ENCODE assay signal across 1 cellular context in genomic region chr1:60044881-60045280, GRCh38.
TF ChIP-seq lines count a peak whose summit lies in the region.

No MANE protein-coding gene starts in this region.

TF ChIP-seq in GM23338, 12 proteins besides CTCF, POLR2A, EP300 and RAD21 (continued from another document):
- TF ChIP-seq REST (IDR thresholded peaks at IDR 0.05; ENCODE audit: unreplicated experiment) = no peak
TF ChIP-seq in GM23338: peak in this region for 0.
